In genomic region chr3:58491506-58492384, GRCh38 we compare ENCODE assay signal across 8 cellular contexts. TPM values are rescaled to one million over a fixed set of nuclear protein-coding genes. Genes with fewer than 3 reads are reported as not detected.
A peak's percentile ranks its signal among the peaks of the same experiment; 100 is the strongest.
DNase-seq lines count a peak whose midpoint lies in the region; ATAC-seq lines count a peak whose summit lies in the region.

TSS of gene KCTD6 (plus strand) at chr3:58492096. CDS start at chr3:58498756, 6,660 bp downstream.

- peaks cover 0 to 2% of the 10 kb centered on the region in 2 donors for H3K9me3 ChIP-seq in esophagus (ENCODE audit: control insufficient read depth in 2 of 2, insufficient read depth in 1 of 2, low read depth in 1 of 2, low read length in 1 of 2)
- H3K9me3 ChIP-seq in muscle layer of duodenum (ENCODE audit: control insufficient read depth in 1 of 2, low read length in 2 of 2): no peaks in the 10 kb centered on the region

- H3K27me3 ChIP-seq in esophagus (ENCODE audit: control insufficient read depth in 1 of 2, insufficient read depth in 2 of 2, low read length in 2 of 2) (no peaks in the 10 kb centered on the region), muscle layer of duodenum (ENCODE audit: low read depth, low read length) (no peaks in the 10 kb centered on the region)

- peaks cover 3 to 16% of the 10 kb centered on the region in 2 donors for H3K4me1 ChIP-seq in esophagus (ENCODE audit: control insufficient read depth in 2 of 2, insufficient read depth in 2 of 2, low read length in 1 of 2)
- peaks cover 13 to 38% of the 10 kb centered on the region in 2 donors for H3K4me1 ChIP-seq in muscle layer of duodenum (ENCODE audit: control insufficient read depth in 1 of 2, insufficient read depth in 2 of 2, low read length in 2 of 2)

- ATAC-seq in GM21515 (IDR thresholded peaks at IDR 0.05; ENCODE audit: unreplicated experiment): peak; percentile 93

- DNase-seq in DMS 273 treated with DMSO at 0.1 percent for 48 hours (lab: John Stamatoyannopoulos, UW) (peak; percentile 57), HuH-7 (ENCODE audit: low spot score) (peak; percentile 58), OCI-M2 (lab: John Stamatoyannopoulos, UW; ENCODE audit: unreplicated experiment) (peak; percentile 71), activated T-cell treated with anti-CD3 and anti-CD28 coated beads for 48 hours (ENCODE audit: low read depth) (peak; percentile 93)
- DNase-seq in stimulated activated CD8-positive, alpha-beta memory T cell treated with anti-CD3 and anti-CD28 coated beads, Interleukin-7, amount 100 ng/mL, for 24 hours (ENCODE audit: low read depth): peak; percentile 71

- H3K4me3 ChIP-seq in esophagus (ENCODE audit: low read depth in 1 of 2, low read length in 2 of 2): peak within 1 kb of the TSS; percentile 77 to 89
- peak within 1 kb of the TSS; percentile 85 to 86 for H3K4me3 ChIP-seq in muscle layer of duodenum (ENCODE audit: low read depth in 1 of 2, low read length in 2 of 2)

- 1% methylated on average over 62 to 101 of the region's 101 CpGs for WGBS in esophagus, 2 donors

- H3K36me3 ChIP-seq in esophagus (ENCODE audit: control insufficient read depth in 2 of 2, insufficient read depth in 2 of 2, low read length in 1 of 2) (no peaks in the 10 kb centered on the region), muscle layer of duodenum (ENCODE audit: control insufficient read depth in 1 of 2, insufficient read depth in 2 of 2, low read length in 2 of 2) (no peaks in the 10 kb centered on the region)

- peak within 1 kb of the TSS; percentile 89 to 92 for H3K27ac ChIP-seq in esophagus (ENCODE audit: low read depth in 2 of 2, low read length in 1 of 2)
- peak within 1 kb of the TSS; percentile 64 for H3K27ac ChIP-seq in muscle layer of duodenum (ENCODE audit: low read length)

RNA-seq across cellular contexts. Expression of gene KCTD6, which starts in this region (rescaled TPM):
- 10 to 100 TPM in 1 of 2 donors, 1 to 10 TPM in 1; 9.2 to 11.2 TPM for polyA plus RNA-seq in esophagus

Comparison
In these comparisons a context has a peak if more than half of its experiments do, and no peak if none do; other contexts are left out.
1. Peak in every context shown above with its lines: DNase-seq, ATAC-seq, H3K4me3 ChIP-seq and H3K27ac ChIP-seq.